ENCODE assay signal across 7 cellular contexts in the genomic region with DNA sequence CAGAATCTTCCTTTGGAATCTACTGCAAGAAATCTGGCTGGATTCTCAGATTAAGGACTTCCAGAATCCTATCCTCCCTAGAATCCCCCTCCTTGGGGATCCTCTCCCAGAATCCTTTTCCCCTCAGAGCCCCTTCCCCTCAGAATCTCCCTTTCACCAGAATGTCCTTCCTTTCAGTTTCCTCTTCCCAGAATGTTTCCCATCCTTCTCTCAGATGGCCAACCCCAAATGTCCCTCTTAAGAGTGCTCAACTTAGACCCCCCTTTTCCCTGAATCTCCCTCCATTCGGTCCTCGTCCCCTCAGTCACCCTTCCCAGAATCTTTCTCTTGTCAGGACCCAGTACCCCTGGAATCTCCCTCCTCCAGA. TPM values are rescaled to one million over a fixed set of nuclear protein-coding genes. Genes with fewer than 3 reads are reported as not detected.
DNase-seq lines count a peak whose midpoint lies in the region; ATAC-seq and TF ChIP-seq lines count a peak whose summit lies in the region.

No MANE protein-coding gene starts in this region.

- H3K27me3 Mint-ChIP-seq in HFFc6 (ENCODE audit: insufficient read depth): peaks cover 12% of the 10 kb centered on the region
- no peaks in the 10 kb centered on the region for H3K27me3 Mint-ChIP-seq in activated T-helper 1 cell treated with anti-CD3 and anti-CD28 coated beads, Interleukin-12 subunit alpha, Interleukin-12 subunit beta, Interleukin-2, Interleukin-4 antibody, amounts not matched to agents 30 ng/mL and 10 ng/mL and 1 ng/mL, durations not matched to agents 14 hours and 24 hours and 36 hours (ENCODE audit: insufficient read depth)
- no peaks in the 10 kb centered on the region for H3K27me3 Mint-ChIP-seq in stimulated activated naive B cell treated with anti-CD40 and anti-IgM and Interleukin-4, amounts not matched to agents 10 μg/mL and 1 μg/mL and 100 μg/mL, for 72 hours

- H3K9ac ChIP-seq in iPS-15b (ENCODE audit: low read depth, low read length): peak overlapping the region; percentile 84

- TF ChIP-seq CTCF in HFFc6 (IDR thresholded peaks at IDR 0.05): no peak

- H3K36me3 Mint-ChIP-seq in HFFc6 (ENCODE audit: low read depth): peaks cover 32% of the 10 kb centered on the region
- peaks cover 31% of the 10 kb centered on the region for H3K36me3 Mint-ChIP-seq in activated T-helper 1 cell treated with anti-CD3 and anti-CD28 coated beads, Interleukin-12 subunit alpha, Interleukin-12 subunit beta, Interleukin-2, Interleukin-4 antibody, amounts not matched to agents 30 ng/mL and 10 ng/mL and 1 ng/mL, durations not matched to agents 14 hours and 24 hours and 36 hours (ENCODE audit: low read depth)
- H3K36me3 Mint-ChIP-seq in stimulated activated naive B cell treated with anti-CD40 and anti-IgM and Interleukin-4, amounts not matched to agents 10 μg/mL and 1 μg/mL and 100 μg/mL, for 72 hours: peaks cover 28 to 38% of the 10 kb centered on the region in 2 donors

- H3K4me1 ChIP-seq in iPS-15b (ENCODE audit: control insufficient read depth, insufficient read depth, low read length): peaks cover 6% of the 10 kb centered on the region

- no peak for ATAC-seq in stimulated activated naive B cell treated with anti-CD40 and anti-IgM and Interleukin-4, amounts not matched to agents 10 μg/mL and 1 μg/mL and 100 μg/mL, for 72 hours (replicated peaks)
- ATAC-seq in GM19023 (IDR thresholded peaks at IDR 0.05; ENCODE audit: unreplicated experiment): no peak
- no peak for ATAC-seq in HG03097 (IDR thresholded peaks at IDR 0.05; ENCODE audit: low FRiP score, unreplicated experiment)

- peak overlapping the region; percentile 98 for H3K27ac Mint-ChIP-seq in HFFc6
- peak overlapping the region; percentile 99 for H3K27ac Mint-ChIP-seq in activated T-helper 1 cell treated with anti-CD3 and anti-CD28 coated beads, Interleukin-12 subunit alpha, Interleukin-12 subunit beta, Interleukin-2, Interleukin-4 antibody, amounts not matched to agents 30 ng/mL and 10 ng/mL and 1 ng/mL, durations not matched to agents 14 hours and 24 hours and 36 hours
- H3K27ac Mint-ChIP-seq in stimulated activated naive B cell treated with anti-CD40 and anti-IgM and Interleukin-4, amounts not matched to agents 10 μg/mL and 1 μg/mL and 100 μg/mL, for 72 hours: peak overlapping the region; percentile 100

- peaks cover 23% of the 10 kb centered on the region for H3K36me3 ChIP-seq in iPS-15b (ENCODE audit: control insufficient read depth, insufficient read depth, low read length)

- H3K4me3 Mint-ChIP-seq in HFFc6: peak overlapping the region; percentile 100
- H3K4me3 Mint-ChIP-seq in activated T-helper 1 cell treated with anti-CD3 and anti-CD28 coated beads, Interleukin-12 subunit alpha, Interleukin-12 subunit beta, Interleukin-2, Interleukin-4 antibody, amounts not matched to agents 30 ng/mL and 10 ng/mL and 1 ng/mL, durations not matched to agents 14 hours and 24 hours and 36 hours: peak overlapping the region; percentile 99
- peak overlapping the region; percentile 96 to 98 for H3K4me3 Mint-ChIP-seq in stimulated activated naive B cell treated with anti-CD40 and anti-IgM and Interleukin-4, amounts not matched to agents 10 μg/mL and 1 μg/mL and 100 μg/mL, for 72 hours

- H3K9me3 ChIP-seq in iPS-15b (ENCODE audit: control insufficient read depth, insufficient read depth, low read length): no peaks in the 10 kb centered on the region

- no peaks in the 10 kb centered on the region for H3K27me3 ChIP-seq in iPS-15b (ENCODE audit: control insufficient read depth, insufficient read depth, low read length)

- peaks cover 44% of the 10 kb centered on the region for H3K4me1 Mint-ChIP-seq in HFFc6 (ENCODE audit: low read depth)
- H3K4me1 Mint-ChIP-seq in activated T-helper 1 cell treated with anti-CD3 and anti-CD28 coated beads, Interleukin-12 subunit alpha, Interleukin-12 subunit beta, Interleukin-2, Interleukin-4 antibody, amounts not matched to agents 30 ng/mL and 10 ng/mL and 1 ng/mL, durations not matched to agents 14 hours and 24 hours and 36 hours (ENCODE audit: low read depth): peaks cover 31% of the 10 kb centered on the region
- H3K4me1 Mint-ChIP-seq in stimulated activated naive B cell treated with anti-CD40 and anti-IgM and Interleukin-4, amounts not matched to agents 10 μg/mL and 1 μg/mL and 100 μg/mL, for 72 hours: peaks cover 28 to 59% of the 10 kb centered on the region in 2 donors

- intact Hi-C loops in activated T-helper 1 cell treated with anti-CD3 and anti-CD28 coated beads, Interleukin-12 subunit alpha, Interleukin-12 subunit beta, Interleukin-2, Interleukin-4 antibody, amounts not matched to agents 30 ng/mL and 10 ng/mL and 1 ng/mL, durations not matched to agents 14 hours and 24 hours and 36 hours (cut with micrococcal nuclease): loop anchor here (1.0 to 10.0 kb wide), 5 partner anchors 9 to 848 kb away; a partner anchor contains a TSS

- peak overlapping the region; percentile 99 for H3K4me3 ChIP-seq in iPS-15b (ENCODE audit: low read depth, low read length)

- no peak for DNase-seq in HFFc6
- DNase-seq in activated T-helper 1 cell treated with anti-CD3 and anti-CD28 coated beads, Interleukin-12 subunit alpha, Interleukin-12 subunit beta, Interleukin-2, Interleukin-4 antibody, amounts not matched to agents 30 ng/mL and 10 ng/mL and 1 ng/mL, durations not matched to agents 14 hours and 24 hours and 36 hours (ENCODE audit: low spot score): no peak
- no peak for DNase-seq in stimulated activated naive B cell treated with anti-CD40 and anti-IgM and Interleukin-4, amounts not matched to agents 10 μg/mL and 1 μg/mL and 100 μg/mL, for 72 hours
- no peak for DNase-seq in NCI-H1105 (lab: John Stamatoyannopoulos, UW)

- peaks cover 6% of the 10 kb centered on the region for H3K9me3 Mint-ChIP-seq in HFFc6
- H3K9me3 Mint-ChIP-seq in activated T-helper 1 cell treated with anti-CD3 and anti-CD28 coated beads, Interleukin-12 subunit alpha, Interleukin-12 subunit beta, Interleukin-2, Interleukin-4 antibody, amounts not matched to agents 30 ng/mL and 10 ng/mL and 1 ng/mL, durations not matched to agents 14 hours and 24 hours and 36 hours: no peaks in the 10 kb centered on the region
- H3K9me3 Mint-ChIP-seq in stimulated activated naive B cell treated with anti-CD40 and anti-IgM and Interleukin-4, amounts not matched to agents 10 μg/mL and 1 μg/mL and 100 μg/mL, for 72 hours: no peaks in the 10 kb centered on the region

RNA-seq across cellular contexts. Expression of a gene that starts 0.6 kb away (rescaled TPM):
- total RNA-seq in HFFc6 (2021; fragmentation: NEBNext Ultra II Directional; extraction: Animal tissue kit (Norgen Biotek cat#: 25700)): 1,000 to 10,000 TPM; 1,647 to 2,008 (median 1,885) TPM
- 2,440 and 2,532 TPM in 2 replicates for total RNA-seq in activated T-helper 1 cell treated with anti-CD3 and anti-CD28 coated beads, Interleukin-12 subunit alpha, Interleukin-12 subunit beta, Interleukin-2, Interleukin-4 antibody, amounts not matched to agents 30 ng/mL and 10 ng/mL and 1 ng/mL, durations not matched to agents 14 hours and 24 hours and 36 hours

RNA-seq across cellular contexts. Expression of a gene that starts 9.0 kb away (rescaled TPM):
- 100 to 1,000 TPM; 102 to 129 (median 107) TPM for total RNA-seq in HFFc6 (2021; fragmentation: NEBNext Ultra II Directional; extraction: Animal tissue kit (Norgen Biotek cat#: 25700))
- total RNA-seq in activated T-helper 1 cell treated with anti-CD3 and anti-CD28 coated beads, Interleukin-12 subunit alpha, Interleukin-12 subunit beta, Interleukin-2, Interleukin-4 antibody, amounts not matched to agents 30 ng/mL and 10 ng/mL and 1 ng/mL, durations not matched to agents 14 hours and 24 hours and 36 hours: 200 and 203 TPM in 2 replicates

RNA-seq across cellular contexts. Expression of a gene that starts 23.9 kb away (rescaled TPM):
- total RNA-seq in HFFc6 (2021; fragmentation: NEBNext Ultra II Directional; extraction: Animal tissue kit (Norgen Biotek cat#: 25700)): 10 to 100 TPM; 38.3 to 56.0 (median 45.7) TPM
- total RNA-seq in activated T-helper 1 cell treated with anti-CD3 and anti-CD28 coated beads, Interleukin-12 subunit alpha, Interleukin-12 subunit beta, Interleukin-2, Interleukin-4 antibody, amounts not matched to agents 30 ng/mL and 10 ng/mL and 1 ng/mL, durations not matched to agents 14 hours and 24 hours and 36 hours: 43.9 and 47.3 TPM in 2 replicates

RNA-seq across cellular contexts. Expression of a gene that starts 29.7 kb away (rescaled TPM):
- total RNA-seq in HFFc6 (2021; fragmentation: NEBNext Ultra II Directional; extraction: Animal tissue kit (Norgen Biotek cat#: 25700)): 10 to 100 TPM; 30.9 to 81.6 (median 68.5) TPM
- 31.2 and 32.0 TPM in 2 replicates for total RNA-seq in activated T-helper 1 cell treated with anti-CD3 and anti-CD28 coated beads, Interleukin-12 subunit alpha, Interleukin-12 subunit beta, Interleukin-2, Interleukin-4 antibody, amounts not matched to agents 30 ng/mL and 10 ng/mL and 1 ng/mL, durations not matched to agents 14 hours and 24 hours and 36 hours

RNA-seq across cellular contexts. Expression of a gene that starts 44.3 kb away (rescaled TPM):
- total RNA-seq in HFFc6 (2021; fragmentation: NEBNext Ultra II Directional; extraction: Animal tissue kit (Norgen Biotek cat#: 25700)): 100 to 1,000 TPM in 1 of 6 experiments, 10 to 100 TPM in 5; 86.2 to 104 (median 92.5) TPM
- 121 and 127 TPM in 2 replicates for total RNA-seq in activated T-helper 1 cell treated with anti-CD3 and anti-CD28 coated beads, Interleukin-12 subunit alpha, Interleukin-12 subunit beta, Interleukin-2, Interleukin-4 antibody, amounts not matched to agents 30 ng/mL and 10 ng/mL and 1 ng/mL, durations not matched to agents 14 hours and 24 hours and 36 hours
